ENCODE assay signal across 26 cellular contexts in the genomic region with DNA sequence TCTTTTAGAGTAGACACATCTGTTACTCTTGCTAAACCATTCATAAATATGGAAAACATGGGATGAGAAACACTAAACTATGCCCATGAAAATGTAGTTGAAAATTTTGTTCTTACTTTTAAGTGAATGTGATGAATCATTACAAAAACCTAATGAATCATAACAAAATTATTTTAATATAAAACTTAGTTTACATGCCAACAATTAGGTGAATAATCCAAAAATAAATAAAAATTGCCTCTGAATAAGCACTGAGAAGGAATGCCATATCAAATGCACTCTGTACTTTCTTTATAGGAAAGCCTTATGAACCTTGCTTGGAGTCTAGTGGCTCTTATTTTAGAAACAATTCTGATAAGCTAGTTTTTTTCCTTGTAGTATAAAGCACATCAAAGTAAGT.
DNase-seq lines count a peak whose midpoint lies in the region; ATAC-seq and TF ChIP-seq lines count a peak whose summit lies in the region.
"Had no signal": no experiment of that assay in that cellular context is flagged by ENCODE, and none has a peak within 500 bp of the region (broad histone marks: within the 10 kb centered on the region; RNA-seq: fewer than 3 reads in every experiment).

No MANE protein-coding gene starts in this region.

- no peak for TF ChIP-seq CTCF in right atrium auricular region (IDR thresholded peaks at IDR 0.05)
- TF ChIP-seq CTCF in chondrocyte (IDR thresholded peaks at IDR 0.05) = no peak

- H3K4me1 Mint-ChIP-seq in chondrocyte (ENCODE audit: low read depth) = peaks cover 23% of the 10 kb centered on the region
- H3K4me1 Mint-ChIP-seq: CD14-positive monocyte had no signal

- no peaks in the 10 kb centered on the region for H3K9me3 ChIP-seq in right atrium auricular region
- H3K9me3 ChIP-seq in skeletal muscle satellite cell (replicated peaks; ENCODE audit: low read length) = no peaks in the 10 kb centered on the region
- H3K9me3 ChIP-seq: lower lobe of right lung, mucosa of descending colon, sigmoid colon had no signal

- H3K4me3 ChIP-seq in right atrium auricular region (no peak overlapping the region), skeletal muscle satellite cell (ENCODE audit: low read length) (peak overlapping the region; percentile 44)
- H3K4me3 ChIP-seq: lower lobe of right lung, mucosa of descending colon, sigmoid colon had no signal

- peaks cover 0 to 7% of the 10 kb centered on the region in 2 donors for H3K4me1 ChIP-seq in right atrium auricular region
- H3K4me1 ChIP-seq in skeletal muscle satellite cell (ENCODE audit: control insufficient read depth, insufficient read depth, low read length) = peaks cover 27% of the 10 kb centered on the region
- H3K4me1 ChIP-seq: lower lobe of right lung, sigmoid colon had no signal

- H3K27me3 ChIP-seq in right atrium auricular region (no peaks in the 10 kb centered on the region), skeletal muscle satellite cell (ENCODE audit: control insufficient read depth, insufficient read depth, low read length) (no peaks in the 10 kb centered on the region)
- H3K27me3 ChIP-seq: sigmoid colon had no signal

- H3K36me3 ChIP-seq in right atrium auricular region (no peaks in the 10 kb centered on the region), skeletal muscle satellite cell (ENCODE audit: insufficient read depth, low read length) (no peaks in the 10 kb centered on the region)
- H3K36me3 ChIP-seq: lower lobe of right lung, sigmoid colon had no signal

- H3K27ac Mint-ChIP-seq in chondrocyte (ENCODE audit: unreplicated experiment) = peak overlapping the region; percentile 58
- H3K27ac Mint-ChIP-seq: activated CD4-positive, alpha-beta memory T cell treated with anti-CD3 and anti-CD28 coated beads for 36 hours; activated naive CD8-positive, alpha-beta T cell treated with anti-CD3 and anti-CD28 coated beads, Interleukin-2, amount 10 ng/mL, durations not matched to agents 7 days and 5 days; brain; CD14-positive monocyte; dendritic cell treated with granulocyte-macrophage colony-stimulating factor and Interleukin-4, amounts not matched to agents 40 ng/mL and 50 ng/mL, for 4 days; nephron progenitor cell had no signal

- H3K27me3 Mint-ChIP-seq in chondrocyte (ENCODE audit: low read depth) = no peaks in the 10 kb centered on the region
- H3K27me3 Mint-ChIP-seq: activated CD4-positive, alpha-beta memory T cell treated with anti-CD3 and anti-CD28 coated beads for 36 hours; activated naive CD8-positive, alpha-beta T cell treated with anti-CD3 and anti-CD28 coated beads, Interleukin-2, amount 10 ng/mL, durations not matched to agents 7 days and 5 days; brain; dendritic cell treated with granulocyte-macrophage colony-stimulating factor and Interleukin-4, amounts not matched to agents 40 ng/mL and 50 ng/mL, for 4 days had no signal

- DNase-seq in Right ventricle myocardium superior (no peak), right atrium auricular region (ENCODE audit: low spot score) (no peak), LHCN-M2 (ENCODE audit: low read depth) (peak; percentile 64), chondrocyte (ENCODE audit: low spot score) (no peak), islet precursor cell (no peak), COR-L47 (lab: John Stamatoyannopoulos, UW) (no peak), NCI-H748 treated with DMSO at 0.1 percent for 48 hours (lab: John Stamatoyannopoulos, UW) (no peak)
- DNase-seq: activated CD4-positive, alpha-beta memory T cell treated with anti-CD3 and anti-CD28 coated beads for 36 hours; activated effector memory CD4-positive, alpha-beta T cell treated with Interleukin-2 at 50 U/mL for 16 hours; activated naive CD8-positive, alpha-beta T cell treated with anti-CD3 and anti-CD28 coated beads, Interleukin-2, amount 10 ng/mL, durations not matched to agents 7 days and 5 days; foreskin melanocyte; hippocampal formation; lower lobe of right lung; mucosa of descending colon; NCI-H1092 treated with DMSO at 0.1 percent for 48 hours; NCI-H2029 treated with DMSO at 0.1 percent for 48 hours; nephron progenitor cell; posterior cingulate gyrus; sigmoid colon; substantia nigra; SW 1271 had no signal

- intact Hi-C loops in Right ventricle myocardium superior (cut with DNase I) = no loop called here

- peak; percentile 48 for ATAC-seq in Right ventricle myocardium superior (ENCODE audit: poor library complexity)
- ATAC-seq: lower lobe of right lung, mucosa of descending colon had no signal

- peak overlapping the region; percentile 50 for H3K9ac ChIP-seq in skeletal muscle satellite cell (ENCODE audit: low read depth, low read length)

- H3K4me2 ChIP-seq in skeletal muscle satellite cell (ENCODE audit: low read length) = peak overlapping the region; percentile 67

- H3K27ac ChIP-seq in right atrium auricular region = no peak overlapping the region
- H3K27ac ChIP-seq: lower lobe of right lung, RWPE1, sigmoid colon had no signal

- no peaks in the 10 kb centered on the region for H3K9me3 Mint-ChIP-seq in chondrocyte (ENCODE audit: low read depth)
- H3K9me3 Mint-ChIP-seq: activated CD4-positive, alpha-beta memory T cell treated with anti-CD3 and anti-CD28 coated beads for 36 hours; activated naive CD8-positive, alpha-beta T cell treated with anti-CD3 and anti-CD28 coated beads, Interleukin-2, amount 10 ng/mL, durations not matched to agents 7 days and 5 days; brain; dendritic cell treated with granulocyte-macrophage colony-stimulating factor and Interleukin-4, amounts not matched to agents 40 ng/mL and 50 ng/mL, for 4 days; nephron progenitor cell had no signal

- H3K36me3 Mint-ChIP-seq in chondrocyte (ENCODE audit: low read depth) = no peaks in the 10 kb centered on the region
- H3K36me3 Mint-ChIP-seq: activated naive CD8-positive, alpha-beta T cell treated with anti-CD3 and anti-CD28 coated beads, Interleukin-2, amount 10 ng/mL, durations not matched to agents 7 days and 5 days; brain had no signal

- no peak overlapping the region for H3K4me3 Mint-ChIP-seq in chondrocyte (ENCODE audit: unreplicated experiment)
- H3K4me3 Mint-ChIP-seq: activated CD4-positive, alpha-beta memory T cell treated with anti-CD3 and anti-CD28 coated beads for 36 hours; activated naive CD8-positive, alpha-beta T cell treated with anti-CD3 and anti-CD28 coated beads, Interleukin-2, amount 10 ng/mL, durations not matched to agents 7 days and 5 days; brain; CD14-positive monocyte; dendritic cell treated with granulocyte-macrophage colony-stimulating factor and Interleukin-4, amounts not matched to agents 40 ng/mL and 50 ng/mL, for 4 days; nephron progenitor cell had no signal
